25 cellular contexts compared by ENCODE assay signal in the genomic region with DNA sequence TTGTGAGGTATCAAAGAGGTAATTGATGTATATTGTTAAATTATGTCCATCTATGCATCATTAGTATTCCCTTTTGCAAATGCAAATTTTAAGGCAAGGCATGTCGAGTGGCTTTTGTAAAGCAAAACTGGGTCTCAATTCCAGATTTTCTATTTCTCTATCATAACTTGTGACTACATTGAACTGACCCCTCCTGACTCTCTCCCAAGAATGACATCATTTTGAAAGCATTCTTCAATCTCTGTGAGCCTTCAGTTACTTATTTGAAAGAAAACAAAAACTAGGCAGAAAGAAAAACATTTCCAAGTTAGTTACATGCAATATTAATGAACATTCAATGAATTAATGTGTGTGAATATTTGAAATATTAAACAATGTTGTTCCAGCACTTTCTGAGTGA.
DNase-seq lines count a peak whose midpoint lies in the region; ATAC-seq and TF ChIP-seq lines count a peak whose summit lies in the region.
"Had no signal": no experiment of that assay in that cellular context is flagged by ENCODE, and none has a peak within 500 bp of the region (broad histone marks: within the 10 kb centered on the region; RNA-seq: fewer than 3 reads in every experiment).

No MANE protein-coding gene starts in this region.

- no peaks in the 10 kb centered on the region for H3K9me3 ChIP-seq in tibial artery
- H3K9me3 ChIP-seq: Caco-2, HAP-1, neutrophil, psoas muscle had no signal

- no peak for ATAC-seq in GM18498 (IDR thresholded peaks at IDR 0.05; ENCODE audit: unreplicated experiment)
- ATAC-seq in HG03460 (IDR thresholded peaks at IDR 0.05; ENCODE audit: unreplicated experiment): no peak
- ATAC-seq: activated CD4-positive, CD25-positive, alpha-beta regulatory T cell treated with anti-CD3 and anti-CD28 coated beads, Interleukin-2, amount 50 U/mL, for 24 hours; psoas muscle had no signal

- no peak overlapping the region for H3K27ac ChIP-seq in tibial artery
- H3K27ac ChIP-seq: C4-2B, neutrophil, psoas muscle, RWPE1, skin epidermis had no signal

- H3K4me1 ChIP-seq in tibial artery: peaks cover 0 to 8% (median 0%) of the 10 kb centered on the region in 4 donors
- H3K4me1 ChIP-seq: Caco-2, HAP-1, psoas muscle had no signal

- intact Hi-C loops in tibial artery (cut with DNase I; ENCODE audit: low total_unique reads): no loop called here

- no peak overlapping the region for H3K4me3 ChIP-seq in choroid plexus epithelial cell (ENCODE audit: low read depth, low read length)
- no peak overlapping the region for H3K4me3 ChIP-seq in tibial artery
- H3K4me3 ChIP-seq: HAP-1, psoas muscle, skin epidermis had no signal

- no peaks in the 10 kb centered on the region for H3K36me3 ChIP-seq in tibial artery
- H3K36me3 ChIP-seq: HAP-1, neutrophil had no signal

- no peak for TF ChIP-seq CTCF in choroid plexus epithelial cell (conservative IDR thresholded peaks at IDR 0.05; ENCODE audit: low read depth, low read length)
- no peak for TF ChIP-seq CTCF in tibial artery (IDR thresholded peaks at IDR 0.05)

- peak; percentile 34 for DNase-seq in choroid plexus epithelial cell (ENCODE audit: low read depth)
- peak; percentile 5 for DNase-seq in hepatic stellate cell (ENCODE audit: low spot score)
- peak; percentile 46 for DNase-seq in non-pigmented ciliary epithelial cell (ENCODE audit: low read depth)
- DNase-seq in tibial artery: no peak
- DNase-seq in NCI-H1436 (lab: John Stamatoyannopoulos, UW): no peak
- DNase-seq: activated CD4-positive, alpha-beta memory T cell treated with anti-CD3 and anti-CD28 coated beads for 36 hours; activated CD8-positive, alpha-beta memory T cell treated with anti-CD3 and anti-CD28 coated beads, Interleukin-2, amount 50 U/mL, for 4 hours; amygdala; Caco-2; dermis blood vessel endothelial cell; DMS79 treated with DMSO at 0.1 percent for 48 hours; head of caudate nucleus; NCI-H2081 treated with DMSO at 0.1 percent for 48 hours; NCI-H774; psoas muscle; stimulated activated CD4-positive, alpha-beta T cell treated with anti-CD3 and anti-CD28 coated beads, Interleukin-1b, Interleukin-23, amount 100 ng/mL, for 48 hours; stimulated activated CD8-positive, alpha-beta memory T cell treated with anti-CD3 and anti-CD28 coated beads, Interleukin-4, amount 100 ng/mL, for 48 hours had no signal

- no peaks in the 10 kb centered on the region for H3K27me3 ChIP-seq in tibial artery
- H3K27me3 ChIP-seq: neutrophil had no signal

Comparison
In these comparisons a context has a peak if more than half of its experiments do, and no peak if none do; other contexts are left out.
1. DNase-seq: peak in choroid plexus epithelial cell (single experiment), hepatic stellate cell (single experiment) and non-pigmented ciliary epithelial cell (single experiment); none in tibial artery (0 of 2) and NCI-H1436 (single experiment).